ENCODE assay signal across 19 cellular contexts in genomic region chrX:19760345-19760744, GRCh38.
A peak's percentile ranks its signal among the peaks of the same experiment; 100 is the strongest.
DNase-seq lines count a peak whose midpoint lies in the region; ATAC-seq and TF ChIP-seq lines count a peak whose summit lies in the region.
"Had no signal": no experiment of that assay in that cellular context is flagged by ENCODE, and none has a peak within 500 bp of the region (broad histone marks: within the 10 kb centered on the region; RNA-seq: fewer than 3 reads in every experiment).

No MANE protein-coding gene starts in this region.

- H3K27ac Mint-ChIP-seq in HFFc6 = no peak overlapping the region
- peak overlapping the region; percentile 87 for H3K27ac Mint-ChIP-seq in activated T-helper 17 cell treated with anti-CD3 and anti-CD28 coated beads, Interleukin-2, amount 50 U/mL, for 72 hours

- H3K27me3 ChIP-seq in neutrophil = no peaks in the 10 kb centered on the region
- no peaks in the 10 kb centered on the region for H3K27me3 ChIP-seq in psoas muscle (ENCODE audit: insufficient read depth in 3 of 3, low read length in 2 of 3)
- H3K27me3 ChIP-seq: stomach, uterus had no signal

- H3K27ac ChIP-seq in neutrophil (peak overlapping the region; percentile 42), psoas muscle (no peak overlapping the region)
- H3K27ac ChIP-seq: C4-2B, gastrocnemius medialis, PC-9, stomach, uterus had no signal

- H3K4me1 ChIP-seq in neutrophil (ENCODE audit: control insufficient read depth in 1 of 2, insufficient read depth in 1 of 2, low read depth in 1 of 2, low read length in 1 of 2) (peaks cover 4 to 20% of the 10 kb centered on the region in 2 experiments), psoas muscle (no peaks in the 10 kb centered on the region)
- H3K4me1 ChIP-seq: gastrocnemius medialis, uterus had no signal

- H3K4me1 Mint-ChIP-seq in HFFc6 (ENCODE audit: low read depth) = peaks cover 22% of the 10 kb centered on the region
- H3K4me1 Mint-ChIP-seq in activated T-helper 17 cell treated with anti-CD3 and anti-CD28 coated beads, Interleukin-2, amount 50 U/mL, for 72 hours = peaks cover 49% of the 10 kb centered on the region

- H3K4me3 ChIP-seq in neutrophil (ENCODE audit: low read depth in 1 of 2, low read length in 1 of 2) = no peak overlapping the region
- H3K4me3 ChIP-seq in psoas muscle = no peak overlapping the region
- H3K4me3 ChIP-seq: gastrocnemius medialis, GM23338, PC-9, stomach, uterus had no signal

- H3K4me3 Mint-ChIP-seq in HFFc6 = peak overlapping the region; percentile 55; the same call in 1 of the 2 replicates
- peak overlapping the region; percentile 71 for H3K4me3 Mint-ChIP-seq in activated T-helper 17 cell treated with anti-CD3 and anti-CD28 coated beads, Interleukin-2, amount 50 U/mL, for 72 hours
- H3K4me3 Mint-ChIP-seq: activated CD8-positive, alpha-beta T cell treated with anti-CD3 and anti-CD28 coated beads for 36 hours; GM23338 had no signal

- DNase-seq in NCI-H82 (lab: John Stamatoyannopoulos, UW) = peak; percentile 13
- DNase-seq in NCI-H82 treated with DMSO at 0.1 percent for 48 hours (lab: John Stamatoyannopoulos, UW; ENCODE audit: unreplicated experiment) = no peak
- no peak for DNase-seq in HFFc6
- DNase-seq in psoas muscle = no peak
- no peak for DNase-seq in activated CD4-positive, alpha-beta T cell treated with anti-CD3 and anti-CD28 coated beads, Interleukin-2, amount 50 U/mL, for 48 hours
- no peak for DNase-seq in NCI-H2196 treated with DMSO at 0.1 percent for 48 hours (lab: John Stamatoyannopoulos, UW; ENCODE audit: unreplicated experiment)
- DNase-seq: activated CD8-positive, alpha-beta T cell treated with anti-CD3 and anti-CD28 coated beads for 36 hours; gastrocnemius medialis; MM.1S; NCI-H1694 treated with DMSO at 0.1 percent for 48 hours; NCI-H510A treated with DMSO at 0.1 percent for 48 hours; stimulated activated CD4-positive, alpha-beta T cell treated with anti-CD3 and anti-CD28 coated beads, Interleukin-15, amount 100 ng/mL, for 24 hours; stomach; uterus had no signal

- H3K36me3 ChIP-seq in neutrophil (no peaks in the 10 kb centered on the region), psoas muscle (ENCODE audit: insufficient read depth in 1 of 2, low read depth in 1 of 2) (no peaks in the 10 kb centered on the region)
- H3K36me3 ChIP-seq: gastrocnemius medialis, stomach, uterus had no signal

- H3K36me3 Mint-ChIP-seq in HFFc6 (ENCODE audit: low read depth) = no peaks in the 10 kb centered on the region
- H3K36me3 Mint-ChIP-seq in activated T-helper 17 cell treated with anti-CD3 and anti-CD28 coated beads, Interleukin-2, amount 50 U/mL, for 72 hours (ENCODE audit: low read depth) = peaks cover 13% of the 10 kb centered on the region

- TF ChIP-seq CTCF in HFFc6 (IDR thresholded peaks at IDR 0.05) (no peak), neutrophil (IDR thresholded peaks at IDR 0.05) (no peak), psoas muscle (IDR thresholded peaks at IDR 0.05) (no peak)

- 83 to 93% (median 88%) methylated on average over 2 of the region's 2 CpGs for WGBS in psoas muscle, 3 donors

- H3K9me3 ChIP-seq in neutrophil = no peaks in the 10 kb centered on the region
- H3K9me3 ChIP-seq in psoas muscle = no peaks in the 10 kb centered on the region
- H3K9me3 ChIP-seq: gastrocnemius medialis, uterus had no signal

- no peaks in the 10 kb centered on the region for H3K9me3 Mint-ChIP-seq in HFFc6
- no peaks in the 10 kb centered on the region for H3K9me3 Mint-ChIP-seq in activated T-helper 17 cell treated with anti-CD3 and anti-CD28 coated beads, Interleukin-2, amount 50 U/mL, for 72 hours

- no peak for ATAC-seq in activated T-helper 17 cell treated with anti-CD3 and anti-CD28 coated beads, Interleukin-2, amount 50 U/mL, for 72 hours (replicated peaks)
- no peak for ATAC-seq in psoas muscle
- ATAC-seq: activated CD8-positive, alpha-beta T cell treated with anti-CD3 and anti-CD28 coated beads for 36 hours; gastrocnemius medialis; GM23338 had no signal

- no peaks in the 10 kb centered on the region for H3K27me3 Mint-ChIP-seq in HFFc6 (ENCODE audit: insufficient read depth)
- H3K27me3 Mint-ChIP-seq in activated T-helper 17 cell treated with anti-CD3 and anti-CD28 coated beads, Interleukin-2, amount 50 U/mL, for 72 hours = no peaks in the 10 kb centered on the region
- H3K27me3 Mint-ChIP-seq: activated CD8-positive, alpha-beta T cell treated with anti-CD3 and anti-CD28 coated beads for 36 hours had no signal

- intact Hi-C loops in psoas muscle (cut with DNase I) = no loop called here
